8 cellular contexts compared by ENCODE assay signal in the genomic region with DNA sequence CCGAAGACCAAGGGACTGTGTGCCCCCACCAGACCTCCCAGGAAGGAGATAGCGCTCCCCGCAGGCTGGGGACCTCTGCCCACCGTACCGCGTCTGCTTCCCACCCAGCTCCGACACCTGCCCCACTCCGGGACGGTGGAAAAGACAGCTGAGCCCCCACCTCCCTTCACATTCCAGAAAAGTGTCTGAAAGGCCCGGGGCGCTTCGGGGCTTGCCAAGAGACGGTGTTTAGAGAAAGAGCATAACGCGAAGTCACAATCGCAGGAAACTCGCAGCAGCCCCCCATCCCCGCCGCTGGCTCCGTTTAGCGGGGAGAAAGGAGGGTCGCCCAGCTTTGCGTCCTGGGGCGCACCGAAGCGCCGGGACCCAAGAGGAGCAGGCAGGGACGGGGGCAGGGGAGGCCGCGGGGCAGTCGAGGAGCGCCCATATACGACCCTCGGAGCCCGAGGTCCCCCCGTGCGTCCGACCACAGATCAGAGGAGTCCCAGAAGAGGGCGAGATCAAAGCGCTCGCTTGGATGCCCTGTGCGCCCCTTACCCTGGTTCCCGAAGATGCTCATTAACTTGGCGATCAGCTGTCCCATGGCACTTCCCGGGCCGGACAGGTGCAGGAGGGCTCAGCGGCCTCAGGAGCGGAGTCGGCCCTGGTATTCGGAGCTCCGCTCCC. TPM values are rescaled to one million over a fixed set of nuclear protein-coding genes. Genes with fewer than 3 reads are reported as not detected.
A peak's percentile ranks its signal among the peaks of the same experiment; 100 is the strongest.
DNase-seq lines count a peak whose midpoint lies in the region; ATAC-seq and TF ChIP-seq lines count a peak whose summit lies in the region.

No MANE protein-coding gene starts in this region.

- H3K36me3 ChIP-seq in DOHH2 (ENCODE audit: control insufficient read depth, low read length) = no peaks in the 10 kb centered on the region
- no peaks in the 10 kb centered on the region for H3K36me3 ChIP-seq in heart right ventricle
- H3K36me3 ChIP-seq in psoas muscle (ENCODE audit: insufficient read depth in 1 of 2, low read depth in 1 of 2) = no peaks in the 10 kb centered on the region

- H3K4me3 Mint-ChIP-seq in activated B cell treated with CpG ODN at 0.5 μM for 24 hours = peak overlapping the region; percentile 89

- H4K20me1 ChIP-seq in DOHH2 (ENCODE audit: control insufficient read depth, insufficient read depth, low read depth, low read length) = no peaks in the 10 kb centered on the region

- H3K27ac ChIP-seq in DOHH2 (ENCODE audit: low read depth, low read length) (no peak overlapping the region), heart right ventricle (peak overlapping the region in 7 of 10 donors; percentile 5 to 63 (median 36)), psoas muscle (no peak overlapping the region)

- H3K79me2 ChIP-seq in DOHH2 (ENCODE audit: control insufficient read depth, low read length) = no peaks in the 10 kb centered on the region

- H3K27me3 Mint-ChIP-seq in activated B cell treated with CpG ODN at 0.5 μM for 24 hours = peaks cover 27% of the 10 kb centered on the region

- peaks cover 20% of the 10 kb centered on the region for H3K4me1 ChIP-seq in DOHH2 (ENCODE audit: control insufficient read depth, low read length)
- peaks cover 0 to 46% (median 38%) of the 10 kb centered on the region in 9 donors for H3K4me1 ChIP-seq in heart right ventricle
- peaks cover 9% of the 10 kb centered on the region for H3K4me1 ChIP-seq in psoas muscle

- WGBS in heart right ventricle, 2 donors = 9 to 18% methylated on average over 51 of the region's 51 CpGs
- 13 to 14% (median 14%) methylated on average over 49 to 51 of the region's 51 CpGs for WGBS in psoas muscle, 3 donors

- POLR2A ChIA-PET in activated B cell treated with CpG ODN at 0.5 μM for 24 hours (lab: Charles Lee) (interaction anchor here (0.6 to 3.6 kb wide), 14 partner anchors 8 to 340 kb away, joined by 3 to 29 read pairs (median 5); a partner anchor contains a TSS), GM10248 (lab: Yijun Ruan, JAX) (no interaction called here)

- H3K27ac Mint-ChIP-seq in activated B cell treated with CpG ODN at 0.5 μM for 24 hours = no peak overlapping the region

- peak overlapping the region; percentile 76 for H3K4me3 ChIP-seq in DOHH2 (ENCODE audit: low read length)
- H3K4me3 ChIP-seq in heart right ventricle = peak overlapping the region; percentile 32 to 63 (median 58)
- peak overlapping the region; percentile 65 for H3K4me3 ChIP-seq in psoas muscle

- no peaks in the 10 kb centered on the region for H3K9me2 ChIP-seq in DOHH2 (replicated peaks; ENCODE audit: control insufficient read depth, low read length)

- H3K27me3 ChIP-seq in DOHH2 (ENCODE audit: control insufficient read depth, low read length) (peaks cover 6% of the 10 kb centered on the region; the same call in 1 of the 2 replicates), heart right ventricle (peaks cover 0 to 8% (median 0%) of the 10 kb centered on the region in 7 donors), psoas muscle (ENCODE audit: insufficient read depth in 3 of 3, low read length in 2 of 3) (no peaks in the 10 kb centered on the region)

- H3K9me3 ChIP-seq in DOHH2 (ENCODE audit: control insufficient read depth, insufficient read depth, low read length) (no peaks in the 10 kb centered on the region), heart right ventricle (peaks cover 0 to 4% (median 0%) of the 10 kb centered on the region in 11 donors), psoas muscle (peaks cover 4% of the 10 kb centered on the region)

- ATAC-seq in activated B cell treated with CpG ODN at 0.5 μM for 24 hours (ENCODE audit: low read depth) = peak; percentile 20
- ATAC-seq in heart right ventricle = peak in 4 of 8 donors; percentile 9 to 31 (median 20)
- ATAC-seq in psoas muscle = peak; percentile 12 to 55 (median 20)
- ATAC-seq in GM19351 (IDR thresholded peaks at IDR 0.05; ENCODE audit: unreplicated experiment) = no peak
- ATAC-seq in GM18519 (IDR thresholded peaks at IDR 0.05; ENCODE audit: low FRiP score, unreplicated experiment) = no peak
- no peak for ATAC-seq in HG02884 (IDR thresholded peaks at IDR 0.05; ENCODE audit: unreplicated experiment)

- H3K4me1 Mint-ChIP-seq in activated B cell treated with CpG ODN at 0.5 μM for 24 hours = peaks cover 23% of the 10 kb centered on the region

- DNase-seq in activated B cell treated with CpG ODN at 0.5 μM for 24 hours (no peak), heart right ventricle (no peak), psoas muscle (no peak), GM10248 (ENCODE audit: extremely low spot score) (no peak)

- H3F3A ChIP-seq in DOHH2 (ENCODE audit: control insufficient read depth, insufficient read depth) = peaks cover 2% of the 10 kb centered on the region; the same call in 1 of the 2 replicates

- CTCF ChIA-PET in activated B cell treated with CpG ODN at 0.5 μM for 24 hours (lab: Charles Lee) (interaction anchor here (0.5 to 5.6 kb wide), 20 partner anchors 11 to 720 kb away, joined by 3 to 48 read pairs (median 5); a partner anchor contains a TSS), GM10248 (lab: Yijun Ruan, JAX) (interaction anchor here (0.6 to 8.2 kb wide), 46 partner anchors 9 to 751 kb away, joined by 3 to 107 read pairs (median 4); a partner anchor contains a TSS)

- intact Hi-C loops in activated B cell treated with CpG ODN at 0.5 μM for 24 hours (cut with micrococcal nuclease) = loop anchor here (2.0 kb wide), 1 partner anchor 35 kb away; a partner anchor contains a TSS
- intact Hi-C loops in heart right ventricle (cut with DNase I) = loop anchor here in 4 of 10 donors (10.0 kb wide), 2 partner anchors 69 to 79 kb away; no protein-coding TSS in a partner anchor
- intact Hi-C loops in psoas muscle (cut with DNase I) = loop anchor here in 1 of 2 donors (10.0 kb wide), 1 partner anchor 69 kb away; no protein-coding TSS in a partner anchor

- H3K36me3 Mint-ChIP-seq in activated B cell treated with CpG ODN at 0.5 μM for 24 hours (ENCODE audit: low read depth) = peaks cover 3% of the 10 kb centered on the region

- no peaks in the 10 kb centered on the region for H3K9me3 Mint-ChIP-seq in activated B cell treated with CpG ODN at 0.5 μM for 24 hours

- TF ChIP-seq CTCF in DOHH2 (IDR thresholded peaks at IDR 0.05; ENCODE audit: low read depth, low read length, poor library complexity, severe bottlenecking) (no peak), activated B cell treated with CpG ODN at 0.5 μM for 24 hours (IDR thresholded peaks at IDR 0.05) (no peak), heart right ventricle (IDR thresholded peaks at IDR 0.05) (no peak), psoas muscle (IDR thresholded peaks at IDR 0.05) (no peak), GM10248 (IDR thresholded peaks at IDR 0.05; ENCODE audit: control extremely low read depth, extremely low read depth, low read depth, missing control alignments) (no peak)

- H3K4me2 ChIP-seq in DOHH2 (ENCODE audit: low read length) = peak overlapping the region; percentile 87

RNA-seq across cellular contexts. Expression of a gene that starts 0.7 kb away (rescaled TPM):
- total RNA-seq in activated B cell treated with CpG ODN at 0.5 μM for 24 hours (not detected in 2 replicates), heart right ventricle (not detected), psoas muscle (1 to 10 TPM in 1 of 4 donors, under 1 TPM in 2, not detected in 1; 0.15 to 1.0 (median 0.15) TPM)
- polyA plus RNA-seq in heart right ventricle (not detected), psoas muscle (not detected)

RNA-seq across cellular contexts. Expression of a gene that starts 13.9 kb away (rescaled TPM):
- total RNA-seq in activated B cell treated with CpG ODN at 0.5 μM for 24 hours (not detected in 2 replicates), heart right ventricle (10 to 100 TPM in 7 of 10 donors, 1 to 10 TPM in 3; 9.1 to 21.3 (median 11.2) TPM), psoas muscle (1 to 10 TPM; 2.3 to 9.2 (median 2.7) TPM)
- polyA plus RNA-seq in heart right ventricle (10 to 100 TPM in 1 of 2 donors, 1 to 10 TPM in 1; 7.3 to 20.0 TPM), psoas muscle (1 to 10 TPM; 2.7 to 3.9 (median 3.3) TPM)

RNA-seq across cellular contexts. Expression of a gene that starts 32.2 kb away (rescaled TPM):
- total RNA-seq in activated B cell treated with CpG ODN at 0.5 μM for 24 hours = 4.5 and 5.7 TPM in 2 replicates
- total RNA-seq in heart right ventricle = 1 to 10 TPM; 3.3 to 7.9 (median 4.6) TPM
- 10 to 100 TPM in 1 of 2 donors, 1 to 10 TPM in 1; 6.8 to 11.5 TPM for polyA plus RNA-seq in heart right ventricle
- total RNA-seq in psoas muscle = 100 to 1,000 TPM; 209 to 274 (median 226) TPM
- 100 to 1,000 TPM in 2 of 3 donors, 10 to 100 TPM in 1; 88.2 to 196 (median 149) TPM for polyA plus RNA-seq in psoas muscle

RNA-seq across cellular contexts. Expression of a gene that starts 34.8 kb away (rescaled TPM):
- total RNA-seq in activated B cell treated with CpG ODN at 0.5 μM for 24 hours = 3,324 and 3,891 TPM in 2 replicates
- 1,000 to 10,000 TPM in 3 of 10 donors, 100 to 1,000 TPM in 7; 907 to 1,150 (median 965) TPM for total RNA-seq in heart right ventricle
- polyA plus RNA-seq in heart right ventricle = 1,000 to 10,000 TPM; 1,654 to 3,029 TPM
- 1,000 to 10,000 TPM; 1,146 to 1,520 (median 1,371) TPM for total RNA-seq in psoas muscle
- polyA plus RNA-seq in psoas muscle = 1,000 to 10,000 TPM; 2,244 to 3,039 (median 2,565) TPM

Comparison
In these comparisons a context has a peak if more than half of its experiments do, and no peak if none do; other contexts are left out.
1. H3K27ac ChIP-seq: peak in heart right ventricle (7 of 10); none in DOHH2 (single experiment) and psoas muscle (single experiment).
2. ATAC-seq: peak in activated B cell treated with CpG ODN at 0.5 μM for 24 hours (single experiment) and psoas muscle (4 of 4); none in GM19351 (single experiment), GM18519 (single experiment) and HG02884 (single experiment).
3. RNA of a gene that starts 32.2 kb away (total RNA-seq): 209 to 274 TPM in psoas muscle; 4.5 to 5.7 TPM in activated B cell treated with CpG ODN at 0.5 μM for 24 hours and 3.3 to 7.9 TPM in heart right ventricle; every median in the first group is over 10 times any median in the second.
4. Peak in every context shown above with its lines, with median percentiles within 50 percentile points of each other: H3K4me3 ChIP-seq.